12 cellular contexts compared by ENCODE assay signal in the genomic region with DNA sequence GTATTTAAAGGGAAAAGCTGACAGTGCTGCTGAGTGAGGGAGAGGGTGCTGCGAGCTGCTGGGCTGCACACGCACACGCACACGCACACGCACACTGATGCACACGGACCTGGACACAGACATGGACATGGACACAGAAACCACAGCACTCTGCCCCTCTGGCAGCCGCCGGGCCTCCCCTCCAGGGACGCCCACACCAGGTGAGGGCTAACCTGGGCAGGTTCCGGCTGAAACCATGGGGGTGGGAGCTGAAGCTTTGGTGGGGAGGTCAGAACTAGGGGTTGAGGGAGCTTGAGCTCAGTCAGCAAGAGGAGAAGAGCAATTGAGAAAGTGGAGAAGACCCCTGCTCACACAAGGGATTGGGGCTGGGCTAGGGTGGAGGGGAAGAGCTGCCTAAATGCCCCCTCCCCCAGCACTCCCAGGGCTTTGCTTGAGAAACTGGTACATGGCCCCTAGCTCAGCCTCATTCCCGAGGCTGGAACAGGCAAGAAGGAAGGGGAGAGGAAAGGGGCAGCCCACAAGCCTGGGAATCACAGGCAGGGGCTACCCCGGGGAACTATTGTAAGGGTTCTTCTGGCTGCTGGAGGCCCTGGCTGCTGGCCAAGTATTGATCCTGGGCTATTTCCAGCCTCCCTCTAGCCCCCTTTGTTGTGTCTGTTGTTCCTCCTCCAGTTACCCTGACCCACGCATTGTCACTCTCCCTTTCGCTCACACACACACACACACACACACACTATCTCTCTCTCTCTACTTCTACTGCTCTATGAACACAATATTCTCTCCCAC. TPM values are rescaled to one million over a fixed set of nuclear protein-coding genes. Genes with fewer than 3 reads are reported as not detected.
DNase-seq lines count a peak whose midpoint lies in the region; ATAC-seq lines count a peak whose summit lies in the region.
"Had no signal": no experiment of that assay in that cellular context is flagged by ENCODE, and none has a peak within 500 bp of the region (broad histone marks: within the 10 kb centered on the region; RNA-seq: fewer than 3 reads in every experiment).

A gene with protein sequence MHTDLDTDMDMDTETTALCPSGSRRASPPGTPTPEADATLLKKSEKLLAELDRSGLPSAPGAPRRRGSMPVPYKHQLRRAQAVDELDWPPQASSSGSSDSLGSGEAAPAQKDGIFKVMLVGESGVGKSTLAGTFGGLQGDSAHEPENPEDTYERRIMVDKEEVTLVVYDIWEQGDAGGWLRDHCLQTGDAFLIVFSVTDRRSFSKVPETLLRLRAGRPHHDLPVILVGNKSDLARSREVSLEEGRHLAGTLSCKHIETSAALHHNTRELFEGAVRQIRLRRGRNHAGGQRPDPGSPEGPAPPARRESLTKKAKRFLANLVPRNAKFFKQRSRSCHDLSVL (plus strand): TSS at position 32 of the 786 bp plus-strand sequence. CDS start 66 bp downstream, at position 98.

- H3K9me3 Mint-ChIP-seq in CD4-positive, CD25-positive, alpha-beta regulatory T cell, result peaks cover 0 to 1% (median 0%) of the 10 kb centered on the region in 7 donors

- peaks cover 26% of the 10 kb centered on the region for H3K4me1 ChIP-seq in CD4-positive, CD25-positive, alpha-beta regulatory T cell (ENCODE audit: control insufficient read depth, insufficient read depth, low read length, poor library complexity, severe bottlenecking)
- H3K4me1 ChIP-seq in HUES48 (ENCODE audit: control insufficient read depth, insufficient read depth, low read length), result peaks cover 23% of the 10 kb centered on the region

- no peak for DNase-seq in CD4-positive, CD25-positive, alpha-beta regulatory T cell
- DNase-seq in SK-N-MC (ENCODE audit: low read depth, low spot score) (no peak), iPS-NIHi11 (ENCODE audit: low spot score) (peak; percentile 45), DMS 273 (lab: John Stamatoyannopoulos, UW; ENCODE audit: unreplicated experiment) (no peak), AG08396 (ENCODE audit: low spot score) (no peak)
- DNase-seq: hippocampal formation; NCI-H524 treated with DMSO at 0.1 percent for 48 hours; right cardiac atrium; stimulated activated naive CD8-positive, alpha-beta T cell treated with anti-CD3 and anti-CD28 coated beads, Interleukin-15, Interleukin-2, amounts not matched to agents 100 U/mL and 50 U/mL, for 24 hours had no signal

- no peaks in the 10 kb centered on the region for H3K9me3 ChIP-seq in CD4-positive, CD25-positive, alpha-beta regulatory T cell (ENCODE audit: control insufficient read depth in 2 of 2, low read length in 2 of 2)
- H3K9me3 ChIP-seq in HUES48 (ENCODE audit: control insufficient read depth, insufficient read depth, low read length) (no peaks in the 10 kb centered on the region), SK-N-MC (ENCODE audit: low read depth, low read length) (no peaks in the 10 kb centered on the region)

- H3K36me3 ChIP-seq in CD4-positive, CD25-positive, alpha-beta regulatory T cell (ENCODE audit: control insufficient read depth, insufficient read depth, low read length), result peaks cover 15% of the 10 kb centered on the region
- H3K36me3 ChIP-seq in HUES48 (ENCODE audit: control insufficient read depth, insufficient read depth, low read length) (no peaks in the 10 kb centered on the region), SK-N-MC (ENCODE audit: insufficient read depth, low read length) (no peaks in the 10 kb centered on the region)

- H3K27ac Mint-ChIP-seq in CD4-positive, CD25-positive, alpha-beta regulatory T cell, result peak within 1 kb of the TSS; percentile 67 to 98 (median 85)

- peaks cover 12% of the 10 kb centered on the region for H3K36me3 Mint-ChIP-seq in CD4-positive, CD25-positive, alpha-beta regulatory T cell

- no peaks in the 10 kb centered on the region for H3K27me3 Mint-ChIP-seq in CD4-positive, CD25-positive, alpha-beta regulatory T cell

- no peaks in the 10 kb centered on the region for H3K27me3 ChIP-seq in CD4-positive, CD25-positive, alpha-beta regulatory T cell (ENCODE audit: control insufficient read depth, insufficient read depth, low read length)
- H3K27me3 ChIP-seq in HUES48 (ENCODE audit: control insufficient read depth, insufficient read depth, low read length), result peaks cover 35% of the 10 kb centered on the region

- no peak within 1 kb of the TSS for H3K4me3 ChIP-seq in CD4-positive, CD25-positive, alpha-beta regulatory T cell (ENCODE audit: low read depth, low read length)
- H3K4me3 ChIP-seq in HUES48 (ENCODE audit: low read depth, low read length), result peak within 1 kb of the TSS; percentile 48
- no peak within 1 kb of the TSS for H3K4me3 ChIP-seq in SK-N-MC

- ATAC-seq in CD4-positive, CD25-positive, alpha-beta regulatory T cell (ENCODE audit: low read depth in 2 of 2), result no peak
- no peak for ATAC-seq in GM21529 (IDR thresholded peaks at IDR 0.05; ENCODE audit: unreplicated experiment)
- ATAC-seq in GM21576 (IDR thresholded peaks at IDR 0.05; ENCODE audit: unreplicated experiment), result no peak
- ATAC-seq: right cardiac atrium; stimulated activated naive CD8-positive, alpha-beta T cell treated with anti-CD3 and anti-CD28 coated beads, Interleukin-15, Interleukin-2, amounts not matched to agents 100 U/mL and 50 U/mL, for 24 hours had no signal

- H3K9ac ChIP-seq in HUES48 (ENCODE audit: low read depth, low read length) (peak within 1 kb of the TSS; percentile 42; the same call in 1 of the 2 replicates), SK-N-MC (ENCODE audit: insufficient read length) (peak within 1 kb of the TSS; percentile 33)

- no peak within 1 kb of the TSS for H3K27ac ChIP-seq in CD4-positive, CD25-positive, alpha-beta regulatory T cell (ENCODE audit: insufficient read depth, low read length, poor library complexity, severe bottlenecking)
- H3K27ac ChIP-seq in HUES48 (ENCODE audit: low read depth, low read length) (peak within 1 kb of the TSS; percentile 55), SK-N-MC (no peak within 1 kb of the TSS)

- H3K4me1 Mint-ChIP-seq in CD4-positive, CD25-positive, alpha-beta regulatory T cell, result peaks cover 5 to 59% (median 26%) of the 10 kb centered on the region in 4 donors

- peak within 1 kb of the TSS in 3 of 4 donors; percentile 12 to 91 (median 76) for H3K4me3 Mint-ChIP-seq in CD4-positive, CD25-positive, alpha-beta regulatory T cell

RNA-seq across cellular contexts. Expression of the gene that starts here (rescaled TPM):
- total RNA-seq in CD4-positive, CD25-positive, alpha-beta regulatory T cell, result 11.1 TPM
- polyA plus RNA-seq in CD4-positive, CD25-positive, alpha-beta regulatory T cell, result 1 to 10 TPM in 3 of 4 donors, under 1 TPM in 1; 0.61 to 2.6 (median 1.4) TPM
